11 cellular contexts compared by ENCODE assay signal in the genomic region with DNA sequence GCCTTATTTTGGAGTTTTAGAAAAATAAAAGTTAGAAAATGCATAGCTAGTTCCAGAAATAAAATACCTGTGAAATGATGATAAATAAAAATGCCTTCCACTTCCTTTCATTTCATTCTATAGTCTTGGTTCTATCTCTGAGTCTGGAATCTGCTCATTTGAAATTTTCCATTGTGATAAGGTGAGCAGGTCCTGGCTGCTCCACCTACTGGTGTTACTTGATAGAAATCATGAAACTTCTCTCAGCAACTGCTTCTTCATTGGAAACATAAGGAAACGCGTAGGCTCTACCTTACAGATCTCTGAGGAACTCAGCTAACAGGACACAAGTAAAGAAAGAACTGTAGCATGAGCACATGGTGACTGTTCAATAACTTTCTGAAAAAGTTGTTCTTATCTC.
DNase-seq lines count a peak whose midpoint lies in the region; ATAC-seq, FAIRE-seq and TF ChIP-seq lines count a peak whose summit lies in the region.
"Had no signal": no experiment of that assay in that cellular context is flagged by ENCODE, and none has a peak within 500 bp of the region (broad histone marks: within the 10 kb centered on the region; RNA-seq: fewer than 3 reads in every experiment).

No MANE protein-coding gene starts in this region.

- H3K36me3 Mint-ChIP-seq in nephron progenitor cell (ENCODE audit: low read depth), result no peaks in the 10 kb centered on the region
- no peaks in the 10 kb centered on the region for H3K36me3 Mint-ChIP-seq in activated CD4-positive, alpha-beta T cell treated with anti-CD3 and anti-CD28 coated beads, Interleukin-2, amount 10 ng/mL, durations not matched to agents 24 days and 14 days (ENCODE audit: low read depth)
- H3K36me3 Mint-ChIP-seq: stimulated activated naive B cell treated with anti-CD40 and anti-IgM and Interleukin-4, amounts not matched to agents 10 μg/mL and 1 μg/mL and 100 μg/mL, for 72 hours had no signal

- H3K27ac ChIP-seq in K562 (ENCODE audit: extremely low read depth, low read depth, low read length), result no peak overlapping the region
- no peak overlapping the region for H3K27ac ChIP-seq in thyroid gland
- H3K27ac ChIP-seq in SJCRH30, result no peak overlapping the region
- H3K27ac ChIP-seq: epithelial cell of prostate, psoas muscle had no signal

- BruUV-seq in K562 (replicated peaks; lab: Mats Ljungman, UMichigan), result no TSS peak

- no peaks in the 10 kb centered on the region for H4K20me1 ChIP-seq in K562 (replicated peaks; ENCODE audit: control insufficient read depth, insufficient read depth, low read length)

- H3K4me2 ChIP-seq in K562 (ENCODE audit: insufficient read depth, low read length), result no peak overlapping the region

- TF ChIP-seq CTCF in GM12865 (IDR thresholded peaks at IDR 0.05; ENCODE audit: insufficient read depth, low read depth, low read length, missing control alignments), result peak; percentile 17
- peak; percentile 30 to 48 (median 43); a peak in 3 of 6 replicates for TF ChIP-seq CTCF in K562 (IDR thresholded peaks at IDR 0.05 in 2 of 3, conservative IDR thresholded peaks at IDR 0.05 in 1 of 3; ENCODE audit: insufficient read depth in 2 of 3, low read depth in 1 of 3, low read length in 3 of 3)
- TF ChIP-seq CTCF in nephron progenitor cell (IDR thresholded peaks at IDR 0.05), result peak; percentile 43
- TF ChIP-seq CTCF in thyroid gland (IDR thresholded peaks at IDR 0.05), result peak in 2 of 6 experiments; percentile 18 to 39

- TF ChIP-seq EP300 in K562 (IDR thresholded peaks at IDR 0.05; ENCODE audit: low read length), result no peak

- in situ Hi-C loops in K562 (cut with MboI), result no loop called here

- DNase-seq in GM12865 (ENCODE audit: low read depth) (no peak), HT-29 (ENCODE audit: low spot score) (peak; percentile 33), K562 (ENCODE audit: extremely low read depth in 1 of 4, low spot score in 3 of 4) (peak in 3 of 4 experiments; percentile 10 to 30 (median 17)), nephron progenitor cell (no peak), thyroid gland (no peak), SJCRH30 (no peak)
- DNase-seq in activated CD4-positive, alpha-beta T cell treated with anti-CD3 and anti-CD28 coated beads, Interleukin-2, amount 10 ng/mL, durations not matched to agents 24 days and 14 days, result no peak
- DNase-seq: activated CD4-positive, alpha-beta T cell treated with anti-CD3 and anti-CD28 coated beads, Interleukin-2, amount 10 ng/mL, durations not matched to agents 7 days and 5 days; psoas muscle; stimulated activated naive B cell treated with anti-CD40 and anti-IgM and Interleukin-4, amounts not matched to agents 10 μg/mL and 1 μg/mL and 100 μg/mL, for 72 hours had no signal

- H3K27me3 ChIP-seq in K562 (ENCODE audit: control insufficient read depth in 2 of 2, insufficient read depth in 2 of 2, low read length in 2 of 2), result no peaks in the 10 kb centered on the region
- no peaks in the 10 kb centered on the region for H3K27me3 ChIP-seq in thyroid gland
- no peaks in the 10 kb centered on the region for H3K27me3 ChIP-seq in SJCRH30

- no peak overlapping the region for H3K9ac ChIP-seq in K562 (ENCODE audit: insufficient read depth in 1 of 2, low read depth in 2 of 2, low read length in 2 of 2)

- H3K4me1 Mint-ChIP-seq in nephron progenitor cell, result no peaks in the 10 kb centered on the region
- H3K4me1 Mint-ChIP-seq in activated CD4-positive, alpha-beta T cell treated with anti-CD3 and anti-CD28 coated beads, Interleukin-2, amount 10 ng/mL, durations not matched to agents 24 days and 14 days, result no peaks in the 10 kb centered on the region

- 21% methylated on average over 2 of the region's 2 CpGs for WGBS in K562 (ENCODE audit: insufficient coverage, low coverage, missing lambda C conversion rate)
- 68 to 82% methylated on average over 2 of the region's 2 CpGs for WGBS in thyroid gland, 2 donors

- POLR2A ChIA-PET in K562 (lab: Yijun Ruan, JAX), result interaction anchor here (0.5 to 0.7 kb wide), 2 partner anchors 26 to 75 kb away, joined by 3 read pairs; no protein-coding TSS in a partner anchor

- TF ChIP-seq POLR2A in K562 (conservative IDR thresholded peaks at IDR 0.05) (no peak), thyroid gland (IDR thresholded peaks at IDR 0.05) (no peak)

- H3K79me2 ChIP-seq in K562 (ENCODE audit: control insufficient read depth, insufficient read depth, low read length), result no peaks in the 10 kb centered on the region

- no peak overlapping the region for H2AFZ ChIP-seq in K562 (ENCODE audit: low read depth, low read length)

- no peak overlapping the region for H3K4me3 ChIP-seq in GM12865 (ENCODE audit: low read depth, low read length)
- H3K4me3 ChIP-seq in K562, result no peak overlapping the region
- no peak overlapping the region for H3K4me3 ChIP-seq in thyroid gland (replicated peaks in 1 of 3)
- H3K4me3 ChIP-seq in SJCRH30, result no peak overlapping the region
- H3K4me3 ChIP-seq: psoas muscle had no signal

- intact Hi-C loops in K562 (cut with micrococcal nuclease), result no loop called here
- intact Hi-C loops in activated CD4-positive, alpha-beta T cell treated with anti-CD3 and anti-CD28 coated beads, Interleukin-2, amount 10 ng/mL, durations not matched to agents 24 days and 14 days (cut with micrococcal nuclease), result no loop called here
- intact Hi-C loops in thyroid gland (cut with DNase I), result no loop called here

- no peak overlapping the region for H3K4me3 Mint-ChIP-seq in nephron progenitor cell
- no peak overlapping the region for H3K4me3 Mint-ChIP-seq in activated CD4-positive, alpha-beta T cell treated with anti-CD3 and anti-CD28 coated beads, Interleukin-2, amount 10 ng/mL, durations not matched to agents 24 days and 14 days
- H3K4me3 Mint-ChIP-seq: activated CD4-positive, alpha-beta T cell treated with anti-CD3 and anti-CD28 coated beads, Interleukin-2, amount 10 ng/mL, durations not matched to agents 7 days and 5 days; stimulated activated naive B cell treated with anti-CD40 and anti-IgM and Interleukin-4, amounts not matched to agents 10 μg/mL and 1 μg/mL and 100 μg/mL, for 72 hours had no signal

- H3K27me3 Mint-ChIP-seq in nephron progenitor cell (ENCODE audit: low read depth, poor library complexity), result peaks cover 6% of the 10 kb centered on the region
- H3K27me3 Mint-ChIP-seq in activated CD4-positive, alpha-beta T cell treated with anti-CD3 and anti-CD28 coated beads, Interleukin-2, amount 10 ng/mL, durations not matched to agents 24 days and 14 days, result peaks cover 18% of the 10 kb centered on the region

- no peaks in the 10 kb centered on the region for H3K9me1 ChIP-seq in K562 (ENCODE audit: control insufficient read depth, insufficient read depth, low read length)

- H3K9me3 ChIP-seq in K562 (replicated peaks; ENCODE audit: control insufficient read depth, insufficient read depth, low read depth, low read length), result no peaks in the 10 kb centered on the region
- H3K9me3 ChIP-seq in thyroid gland, result no peaks in the 10 kb centered on the region
- no peaks in the 10 kb centered on the region for H3K9me3 ChIP-seq in SJCRH30 (replicated peaks)
- H3K9me3 ChIP-seq: psoas muscle had no signal

- CTCF ChIA-PET in K562 (lab: Yijun Ruan, JAX; ENCODE audit: low intra/inter-chr PET ratio), result interaction anchor here (0.6 kb wide), 1 partner anchor 537 kb away, joined by 3 read pairs; no protein-coding TSS in a partner anchor

- peak in 1 of 2 experiments; percentile 12; a peak in 1 of 4 replicates for TF ChIP-seq RAD21 in K562 (CRISPR knock-in tag; conservative IDR thresholded peaks at IDR 0.05 in 1 of 2, IDR thresholded peaks at IDR 0.05 in 1 of 2)

- H3K36me3 ChIP-seq in K562 (ENCODE audit: control insufficient read depth, insufficient read depth, low read length), result no peaks in the 10 kb centered on the region
- no peaks in the 10 kb centered on the region for H3K36me3 ChIP-seq in thyroid gland
- H3K36me3 ChIP-seq in SJCRH30, result no peaks in the 10 kb centered on the region

- H3K9me3 Mint-ChIP-seq in nephron progenitor cell, result no peaks in the 10 kb centered on the region
- no peaks in the 10 kb centered on the region for H3K9me3 Mint-ChIP-seq in activated CD4-positive, alpha-beta T cell treated with anti-CD3 and anti-CD28 coated beads, Interleukin-2, amount 10 ng/mL, durations not matched to agents 24 days and 14 days
- H3K9me3 Mint-ChIP-seq: activated CD4-positive, alpha-beta T cell treated with anti-CD3 and anti-CD28 coated beads, Interleukin-2, amount 10 ng/mL, durations not matched to agents 7 days and 5 days; stimulated activated naive B cell treated with anti-CD40 and anti-IgM and Interleukin-4, amounts not matched to agents 10 μg/mL and 1 μg/mL and 100 μg/mL, for 72 hours had no signal

- no peak overlapping the region for H3K27ac Mint-ChIP-seq in nephron progenitor cell
- H3K27ac Mint-ChIP-seq in activated CD4-positive, alpha-beta T cell treated with anti-CD3 and anti-CD28 coated beads, Interleukin-2, amount 10 ng/mL, durations not matched to agents 24 days and 14 days, result no peak overlapping the region
- H3K27ac Mint-ChIP-seq: activated CD4-positive, alpha-beta T cell treated with anti-CD3 and anti-CD28 coated beads, Interleukin-2, amount 10 ng/mL, durations not matched to agents 7 days and 5 days; stimulated activated naive B cell treated with anti-CD40 and anti-IgM and Interleukin-4, amounts not matched to agents 10 μg/mL and 1 μg/mL and 100 μg/mL, for 72 hours had no signal

- ATAC-seq in K562, result peak; percentile 73
- ATAC-seq: psoas muscle had no signal

- H3K4me1 ChIP-seq in K562 (replicated peaks in 1 of 2; ENCODE audit: control insufficient read depth in 2 of 2, insufficient read depth in 2 of 2, low read length in 2 of 2) (no peaks in the 10 kb centered on the region), thyroid gland (no peaks in the 10 kb centered on the region), SJCRH30 (no peaks in the 10 kb centered on the region)
- H3K4me1 ChIP-seq: psoas muscle had no signal

- peak; percentile 44 for FAIRE-seq in K562 (lab: Jason Lieb, UNC)

TF ChIP-seq in K562, 482 proteins besides CTCF, POLR2A, EP300 and RAD21 (continues in another document):
- TF ChIP-seq ZNF277 (CRISPR knock-in tag; IDR thresholded peaks at IDR 0.05; ENCODE audit: borderline replicate concordance) (no peak), NBN (IDR thresholded peaks at IDR 0.05; ENCODE audit: low read depth) (no peak), KAT7 (CRISPR knock-in tag; IDR thresholded peaks at IDR 0.05; ENCODE audit: borderline replicate concordance) (no peak), CTBP1 (IDR thresholded peaks at IDR 0.05; ENCODE audit: borderline replicate concordance) (no peak), ZNF282 (CRISPR knock-in tag; IDR thresholded peaks at IDR 0.05) (no peak)

Comparison
In these comparisons a context has a peak if more than half of its experiments do, and no peak if none do; other contexts are left out.
1. DNase-seq: peak in HT-29 (single experiment) and K562 (3 of 4); none in GM12865 (single experiment), nephron progenitor cell (single experiment), activated CD4-positive, alpha-beta T cell treated with anti-CD3 and anti-CD28 coated beads, Interleukin-2, amount 10 ng/mL, durations not matched to agents 24 days and 14 days (single experiment), thyroid gland (0 of 2) and SJCRH30 (0 of 2).